Comparison of ENCODE assay signal across 1 cellular context in genomic region chr7:92811158-92811557, GRCh38.
TF ChIP-seq lines count a peak whose summit lies in the region.

No MANE protein-coding gene starts in this region.

TF ChIP-seq in IMR-90, 13 proteins besides CTCF, POLR2A, EP300 and RAD21:
- TF ChIP-seq FOS (IDR thresholded peaks at IDR 0.05; ENCODE audit: low read depth, low read length) (no peak), SMC3 (IDR thresholded peaks at IDR 0.05; ENCODE audit: low read depth, low read length) (no peak), CHD1 (IDR thresholded peaks at IDR 0.05; ENCODE audit: low read depth, low read length) (no peak), BHLHE40 (IDR thresholded peaks at IDR 0.05; ENCODE audit: low read depth, low read length) (no peak), CEBPB (IDR thresholded peaks at IDR 0.05; ENCODE audit: low read depth, low read length) (no peak), RCOR1 (IDR thresholded peaks at IDR 0.05; ENCODE audit: insufficient replicate concordance, low read length) (no peak), USF2 (IDR thresholded peaks at IDR 0.05; ENCODE audit: low read depth, low read length) (no peak), ELK1 (IDR thresholded peaks at IDR 0.05; ENCODE audit: borderline replicate concordance, low read depth, low read length) (no peak), NFE2L2 (IDR thresholded peaks at IDR 0.05; ENCODE audit: low read depth, low read length) (no peak), RFX5 (IDR thresholded peaks at IDR 0.05; ENCODE audit: low read depth, low read length) (no peak), MAZ (IDR thresholded peaks at IDR 0.05; ENCODE audit: borderline replicate concordance, low read depth, low read length) (no peak), MXI1 (IDR thresholded peaks at IDR 0.05; ENCODE audit: borderline replicate concordance, low read depth, low read length) (no peak), MAFK (IDR thresholded peaks at IDR 0.05; ENCODE audit: low read depth, low read length) (no peak)
